ENCODE assay signal across 11 cellular contexts in the genomic region with DNA sequence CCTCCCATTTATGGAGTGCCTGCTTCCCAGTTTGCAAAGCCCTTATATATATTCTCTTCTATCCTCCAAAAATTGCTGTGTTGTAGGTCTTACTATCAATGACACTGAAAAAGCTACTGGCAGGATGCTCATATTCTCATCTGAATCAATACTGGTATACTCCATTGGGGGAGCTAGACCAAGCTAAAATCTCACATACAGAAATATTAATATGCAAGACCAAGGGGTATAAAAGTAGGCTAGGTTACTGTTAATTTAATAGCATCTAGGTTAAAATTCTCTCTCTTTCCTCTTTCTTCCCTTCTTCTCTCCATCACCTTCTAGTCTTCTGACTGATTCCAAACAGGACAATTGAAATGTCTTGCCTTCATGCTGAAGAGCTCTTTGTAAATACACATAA. TPM values are rescaled to one million over a fixed set of nuclear protein-coding genes. Genes with fewer than 3 reads are reported as not detected.
DNase-seq lines count a peak whose midpoint lies in the region; ATAC-seq, FAIRE-seq and TF ChIP-seq lines count a peak whose summit lies in the region.
"Had no signal": no experiment of that assay in that cellular context is flagged by ENCODE, and none has a peak within 500 bp of the region (broad histone marks: within the 10 kb centered on the region; RNA-seq: fewer than 3 reads in every experiment).

No MANE protein-coding gene starts in this region.

- H3K18ac ChIP-seq in H9 (ENCODE audit: insufficient read length, low read depth, low read length), result no peak overlapping the region

- H3K4ac ChIP-seq in H9 (ENCODE audit: low read depth, low read length), result no peak overlapping the region

- no peak overlapping the region for H4K5ac ChIP-seq in H9 (ENCODE audit: insufficient read length, low read depth, low read length)

- H3K4me3 ChIP-seq in BE2C (ENCODE audit: low read depth, low read length) (peak overlapping the region; percentile 63), iPS-15b (ENCODE audit: low read depth, low read length) (peak overlapping the region; percentile 72), vagina (no peak overlapping the region), Karpas-422 (ENCODE audit: low read length) (no peak overlapping the region)

- no peak overlapping the region for H3K14ac ChIP-seq in H9 (ENCODE audit: insufficient read depth, low read length)

- no peaks in the 10 kb centered on the region for H3K79me2 ChIP-seq in H9 (ENCODE audit: insufficient read depth, low read length)
- H3K79me2 ChIP-seq in Karpas-422 (ENCODE audit: low read length), result no peaks in the 10 kb centered on the region

- no peaks in the 10 kb centered on the region for H3K79me1 ChIP-seq in H9 (ENCODE audit: insufficient read depth, low read depth, low read length, poor library complexity, severe bottlenecking)

- no peaks in the 10 kb centered on the region for H3K36me3 ChIP-seq in BE2C
- no peaks in the 10 kb centered on the region for H3K36me3 ChIP-seq in iPS-15b (ENCODE audit: control insufficient read depth, insufficient read depth, low read length)
- H3K36me3 ChIP-seq in vagina, result no peaks in the 10 kb centered on the region
- no peaks in the 10 kb centered on the region for H3K36me3 ChIP-seq in Karpas-422 (ENCODE audit: insufficient read depth, low read length)
- H3K36me3 ChIP-seq: ascending aorta had no signal

- H3K4me2 ChIP-seq in H9 (ENCODE audit: insufficient read depth, insufficient read length, low read length) (peak overlapping the region; percentile 78), Karpas-422 (ENCODE audit: low read depth, low read length, poor library complexity, severe bottlenecking) (no peak overlapping the region)

- H3K23me2 ChIP-seq in H9 (ENCODE audit: insufficient read length, low read depth, low read length, poor library complexity, severe bottlenecking), result peaks cover 36% of the 10 kb centered on the region

- H3T11ph ChIP-seq in H9 (ENCODE audit: low read length), result no peak overlapping the region

- no peaks in the 10 kb centered on the region for H3K4me1 ChIP-seq in BE2C
- no peaks in the 10 kb centered on the region; the same call in 1 of the 2 replicates for H3K4me1 ChIP-seq in H9 (ENCODE audit: insufficient read depth, low read length)
- H3K4me1 ChIP-seq in iPS-15b (ENCODE audit: control insufficient read depth, insufficient read depth, low read length), result peaks cover 8% of the 10 kb centered on the region
- peaks cover 25% of the 10 kb centered on the region for H3K4me1 ChIP-seq in vagina
- H3K4me1 ChIP-seq in Karpas-422 (ENCODE audit: low read length), result no peaks in the 10 kb centered on the region

- no peak overlapping the region for H2BK20ac ChIP-seq in H9 (ENCODE audit: low read depth, low read length, poor library complexity, severe bottlenecking)

- no peak overlapping the region for H3K23ac ChIP-seq in H9 (ENCODE audit: insufficient read length, low read depth, low read length)

- H3K4me1 Mint-ChIP-seq in H9, result peaks cover 32 to 37% of the 10 kb centered on the region in 2 experiments
- H3K4me1 Mint-ChIP-seq in stimulated activated effector memory CD8-positive, alpha-beta T cell treated with anti-CD3 and anti-CD28 coated beads, Interleukin-12 subunit alpha, Interleukin-12 subunit beta, amount 100 ng/mL, for 72 hours, result no peaks in the 10 kb centered on the region

- H3K27me3 ChIP-seq in BE2C (peaks cover 29% of the 10 kb centered on the region), H9 (ENCODE audit: insufficient read depth, low read length) (peaks cover 17% of the 10 kb centered on the region; the same call in 1 of the 2 replicates), iPS-15b (ENCODE audit: control insufficient read depth, insufficient read depth, low read length) (peaks cover 21% of the 10 kb centered on the region), vagina (peaks cover 4% of the 10 kb centered on the region), Karpas-422 (ENCODE audit: low read length) (no peaks in the 10 kb centered on the region)

- TF ChIP-seq CTCF in BE2C (IDR thresholded peaks at IDR 0.05; ENCODE audit: low read depth, low read length) (peak; percentile 43), H9 (conservative IDR thresholded peaks at IDR 0.05) (peak; percentile 45), vagina (IDR thresholded peaks at IDR 0.05) (no peak)

- peaks cover 42% of the 10 kb centered on the region for H3K27me3 Mint-ChIP-seq in H9 (ENCODE audit: low read depth)

- H3K36me3 Mint-ChIP-seq in H9 (ENCODE audit: insufficient read depth in 1 of 3, low read depth in 3 of 3), result no peaks in the 10 kb centered on the region; a peak in 1 of 7 replicates
- H3K36me3 Mint-ChIP-seq in stimulated activated effector memory CD8-positive, alpha-beta T cell treated with anti-CD3 and anti-CD28 coated beads, Interleukin-12 subunit alpha, Interleukin-12 subunit beta, amount 100 ng/mL, for 72 hours, result no peaks in the 10 kb centered on the region

- peak overlapping the region; percentile 86 to 96 for H3K4me3 Mint-ChIP-seq in H9
- H3K4me3 Mint-ChIP-seq in stimulated activated effector memory CD8-positive, alpha-beta T cell treated with anti-CD3 and anti-CD28 coated beads, Interleukin-12 subunit alpha, Interleukin-12 subunit beta, amount 100 ng/mL, for 72 hours, result no peak overlapping the region
- H3K4me3 Mint-ChIP-seq: activated CD4-positive, alpha-beta memory T cell treated with anti-CD3 and anti-CD28 coated beads for 36 hours had no signal

- TF ChIP-seq POLR2A in vagina (IDR thresholded peaks at IDR 0.05), result no peak

- no peak overlapping the region for H2BK120ac ChIP-seq in H9 (ENCODE audit: low read depth, low read length, poor library complexity, severe bottlenecking)

- H2AFZ ChIP-seq in H9 (ENCODE audit: low read length) (no peak overlapping the region), Karpas-422 (ENCODE audit: low read length) (no peak overlapping the region)

- H3K27ac Mint-ChIP-seq in H9, result peak overlapping the region in 2 of 3 experiments; percentile 99 to 100; a peak in 3 of 7 replicates
- no peak overlapping the region for H3K27ac Mint-ChIP-seq in stimulated activated effector memory CD8-positive, alpha-beta T cell treated with anti-CD3 and anti-CD28 coated beads, Interleukin-12 subunit alpha, Interleukin-12 subunit beta, amount 100 ng/mL, for 72 hours
- H3K27ac Mint-ChIP-seq: activated CD4-positive, alpha-beta memory T cell treated with anti-CD3 and anti-CD28 coated beads for 36 hours had no signal

- no peak overlapping the region for H3K56ac ChIP-seq in H9 (ENCODE audit: insufficient read length, low read depth, low read length)

- no peaks in the 10 kb centered on the region for H3K9me2 ChIP-seq in Karpas-422 (replicated peaks; ENCODE audit: insufficient read depth, low read length)

- no peak overlapping the region for H3K9ac ChIP-seq in H9 (ENCODE audit: extremely low read depth, insufficient read length, low read length)
- H3K9ac ChIP-seq in iPS-15b (ENCODE audit: low read depth, low read length), result no peak overlapping the region
- H3K9ac ChIP-seq in Karpas-422 (ENCODE audit: low read length), result no peak overlapping the region

- no peak for FAIRE-seq in urothelium cell line (lab: Jason Lieb, UNC)

- no peak overlapping the region for H3K27ac ChIP-seq in H9 (ENCODE audit: insufficient read length, low read depth, low read length)
- no peak overlapping the region for H3K27ac ChIP-seq in vagina
- no peak overlapping the region for H3K27ac ChIP-seq in Karpas-422 (ENCODE audit: low read length)
- H3K27ac ChIP-seq: ascending aorta had no signal

- H2BK12ac ChIP-seq in H9 (ENCODE audit: insufficient read length, low read depth, low read length), result no peak overlapping the region

- no peak overlapping the region for H2AK5ac ChIP-seq in H9 (ENCODE audit: insufficient read length, low read length)

- H3K9me3 ChIP-seq in BE2C, result no peaks in the 10 kb centered on the region
- no peaks in the 10 kb centered on the region for H3K9me3 ChIP-seq in H9 (ENCODE audit: control insufficient read depth, low read depth, low read length)
- no peaks in the 10 kb centered on the region for H3K9me3 ChIP-seq in iPS-15b (ENCODE audit: control insufficient read depth, insufficient read depth, low read length)
- no peaks in the 10 kb centered on the region for H3K9me3 ChIP-seq in vagina
- H3K9me3 ChIP-seq in Karpas-422 (ENCODE audit: low read length), result no peaks in the 10 kb centered on the region
- H3K9me3 ChIP-seq: ascending aorta had no signal

- peaks cover 0 to 3% of the 10 kb centered on the region in 2 experiments; a peak in 1 of 5 replicates for H3K9me3 Mint-ChIP-seq in H9
- H3K9me3 Mint-ChIP-seq in stimulated activated effector memory CD8-positive, alpha-beta T cell treated with anti-CD3 and anti-CD28 coated beads, Interleukin-12 subunit alpha, Interleukin-12 subunit beta, amount 100 ng/mL, for 72 hours, result peaks cover 8% of the 10 kb centered on the region
- H3K9me3 Mint-ChIP-seq: activated CD4-positive, alpha-beta memory T cell treated with anti-CD3 and anti-CD28 coated beads for 36 hours had no signal

- H2BK5ac ChIP-seq in H9 (ENCODE audit: insufficient read length, low read length), result no peak overlapping the region

- H4K20me1 ChIP-seq in H9 (ENCODE audit: control insufficient read depth, insufficient read depth, insufficient read length) (no peaks in the 10 kb centered on the region), Karpas-422 (ENCODE audit: insufficient read depth, low read depth, low read length) (no peaks in the 10 kb centered on the region)

- ATAC-seq in stimulated activated effector memory CD8-positive, alpha-beta T cell treated with anti-CD3 and anti-CD28 coated beads, Interleukin-12 subunit alpha, Interleukin-12 subunit beta, amount 100 ng/mL, for 72 hours, result no peak

- intact Hi-C loops in vagina (cut with DNase I), result no loop called here

- H2BK15ac ChIP-seq in H9 (ENCODE audit: low read depth, low read length), result no peak overlapping the region

- no peak overlapping the region for H4K8ac ChIP-seq in H9 (replicated peaks; ENCODE audit: insufficient read length, low read depth, low read length)

- no peak for DNase-seq in BE2C
- no peak for DNase-seq in H9
- peak; percentile 67 for DNase-seq in SW480 (ENCODE audit: low spot score)
- no peak for DNase-seq in urothelium cell line (ENCODE audit: low spot score)
- DNase-seq in stimulated activated effector memory CD8-positive, alpha-beta T cell treated with anti-CD3 and anti-CD28 coated beads, Interleukin-12 subunit alpha, Interleukin-12 subunit beta, amount 100 ng/mL, for 72 hours (ENCODE audit: low spot score in 2 of 2), result no peak
- no peak for DNase-seq in vagina (ENCODE audit: extremely low spot score in 2 of 2)
- no peak for DNase-seq in Karpas-422
- DNase-seq: activated CD4-positive, alpha-beta memory T cell treated with anti-CD3 and anti-CD28 coated beads for 36 hours; posterior cingulate gyrus had no signal

- H4K91ac ChIP-seq in H9 (ENCODE audit: insufficient read length, low read depth, low read length), result no peak overlapping the region

RNA-seq across cellular contexts. Expression of gene BDNF, which starts 17.1 kb away (rescaled TPM):
- polyA plus RNA-seq in BE2C (2012; ENCODE audit: insufficient read depth, insufficient read length, low read depth), result 0.73 TPM
- total RNA-seq in H9 (2021) (2.6 and 2.7 TPM in 2 replicates), vagina (0.25 TPM)
- 0.04 TPM in 1 of 2 replicates, not detected in the other for total RNA-seq in Karpas-422 (2014; rRNA removed; shearing (Covaris generic); ENCODE audit: low replicate concordance)
- total RNA-seq: activated CD4-positive, alpha-beta memory T cell treated with anti-CD3 and anti-CD28 coated beads for 36 hours had no signal

Comparison
In these comparisons a context has a peak if more than half of its experiments do, and no peak if none do; other contexts are left out.
1. H3K4me3 ChIP-seq: peak in BE2C (single experiment) and iPS-15b (single experiment); none in vagina (0 of 2) and Karpas-422 (single experiment).
2. CTCF ChIP-seq: peak in BE2C (single experiment) and H9 (single experiment); none in vagina (0 of 3).